6 cellular contexts compared by ENCODE assay signal in genomic region chr22:32612834-32613233, GRCh38.
"Had no signal": no experiment of that assay in that cellular context is flagged by ENCODE, and none has a peak within 500 bp of the region (broad histone marks: within the 10 kb centered on the region; RNA-seq: fewer than 3 reads in every experiment).

No MANE protein-coding gene starts in this region.

- H3K4me3 ChIP-seq: GM23338 had no signal

- DNase-seq: H9, HCEC 1CT had no signal

- ATAC-seq: GM23338, HepG2 had no signal

- H3K4me2 ChIP-seq: GM23338 had no signal

- FAIRE-seq: H1, H54, HepG2 had no signal

- H2AFZ ChIP-seq: GM23338 had no signal
